ENCODE assay signal across 9 cellular contexts in genomic region chr5:14445581-14446290, GRCh38.
DNase-seq lines count a peak whose midpoint lies in the region; ATAC-seq, FAIRE-seq and TF ChIP-seq lines count a peak whose summit lies in the region.
"Had no signal": no experiment of that assay in that cellular context is flagged by ENCODE, and none has a peak within 500 bp of the region (broad histone marks: within the 10 kb centered on the region; RNA-seq: fewer than 3 reads in every experiment).

No MANE protein-coding gene starts in this region.

- H3K27ac ChIP-seq in VCaP (peak overlapping the region; percentile 85), left ventricle myocardium inferior (replicated peaks) (peak overlapping the region; percentile 46), skeletal muscle tissue (ENCODE audit: low read depth, low read length) (peak overlapping the region; percentile 60), pancreas (no peak overlapping the region)

- no peak for FAIRE-seq in pancreas (lab: Jason Lieb, UNC)

- intact Hi-C loops in left ventricle myocardium inferior (cut with micrococcal nuclease) (no loop called here), pancreas (cut with DNase I) (no loop called here)

- H3K9me3 ChIP-seq in left ventricle myocardium inferior (replicated peaks): no peaks in the 10 kb centered on the region
- H3K9me3 ChIP-seq in skeletal muscle tissue (ENCODE audit: control insufficient read depth in 3 of 3, low read length in 3 of 3): no peaks in the 10 kb centered on the region
- no peaks in the 10 kb centered on the region for H3K9me3 ChIP-seq in pancreas

- WGBS in pancreas, 2 donors: 85 to 86% methylated on average over 15 of the region's 15 CpGs

- TF ChIP-seq CTCF in NB4 (IDR thresholded peaks at IDR 0.05; ENCODE audit: low read depth, low read length) (no peak), VCaP (conservative IDR thresholded peaks at IDR 0.05) (no peak), left ventricle myocardium inferior (IDR thresholded peaks at IDR 0.05; ENCODE audit: borderline replicate concordance) (no peak), pancreas (IDR thresholded peaks at IDR 0.05) (no peak)

- H3K27me3 ChIP-seq in left ventricle myocardium inferior (ENCODE audit: low read depth): no peaks in the 10 kb centered on the region
- no peaks in the 10 kb centered on the region for H3K27me3 ChIP-seq in skeletal muscle tissue (ENCODE audit: control insufficient read depth in 3 of 3, insufficient read depth in 3 of 3, low read length in 3 of 3)
- no peaks in the 10 kb centered on the region for H3K27me3 ChIP-seq in pancreas

- H3K4me3 ChIP-seq in NB4 (ENCODE audit: low read depth, low read length) (no peak overlapping the region), left ventricle myocardium inferior (peak overlapping the region; percentile 20), skeletal muscle tissue (ENCODE audit: low read length in 3 of 3) (peak overlapping the region in 1 of 3 donors; percentile 10), pancreas (no peak overlapping the region)

- H3K36me3 ChIP-seq in left ventricle myocardium inferior (no peaks in the 10 kb centered on the region), skeletal muscle tissue (ENCODE audit: control insufficient read depth in 3 of 3, insufficient read depth in 3 of 3, low read length in 3 of 3) (peaks cover 0 to 2% (median 2%) of the 10 kb centered on the region in 3 donors), pancreas (no peaks in the 10 kb centered on the region)

- H3K4me1 ChIP-seq in left ventricle myocardium inferior: peaks cover 86% of the 10 kb centered on the region
- peaks cover 27 to 33% (median 31%) of the 10 kb centered on the region in 3 donors for H3K4me1 ChIP-seq in skeletal muscle tissue (ENCODE audit: control insufficient read depth in 3 of 3, insufficient read depth in 3 of 3, low read length in 3 of 3)
- no peaks in the 10 kb centered on the region for H3K4me1 ChIP-seq in pancreas

- no peak for TF ChIP-seq POLR2A in NB4 (IDR thresholded peaks at IDR 0.05; ENCODE audit: extremely low read depth, insufficient read length)

- H3K9ac ChIP-seq in skeletal muscle tissue (ENCODE audit: low read depth in 1 of 3, low read length in 3 of 3): no peak overlapping the region

- ATAC-seq in pancreas (no peak), GM18517 (IDR thresholded peaks at IDR 0.05; ENCODE audit: unreplicated experiment) (no peak)
- no peak for ATAC-seq in activated CD4-positive, CD25-positive, alpha-beta regulatory T cell treated with anti-CD3 and anti-CD28 coated beads, Interleukin-2, amount 50 U/mL, for 24 hours
- ATAC-seq: naive thymus-derived CD4-positive, alpha-beta T cell had no signal

- DNase-seq in NB4 (ENCODE audit: low read depth) (peak; percentile 9), left ventricle myocardium inferior (no peak), UCSD-AML1 (lab: John Stamatoyannopoulos, UW; ENCODE audit: unreplicated experiment) (no peak), pancreas (no peak)
- DNase-seq: naive thymus-derived CD4-positive, alpha-beta T cell had no signal

Comparison
In these comparisons a context has a peak if more than half of its experiments do, and no peak if none do; other contexts are left out.
1. H3K27ac ChIP-seq: peak in VCaP (single experiment), left ventricle myocardium inferior (single experiment) and skeletal muscle tissue (single experiment); none in pancreas (0 of 4).